Comparison of ENCODE assay signal across 9 cellular contexts in genomic region chr10:16986406-16987128, GRCh38.
DNase-seq lines count a peak whose midpoint lies in the region; TF ChIP-seq lines count a peak whose summit lies in the region.
"Had no signal": no experiment of that assay in that cellular context is flagged by ENCODE, and none has a peak within 500 bp of the region (broad histone marks: within the 10 kb centered on the region; RNA-seq: fewer than 3 reads in every experiment).

No MANE protein-coding gene starts in this region.

- no peaks in the 10 kb centered on the region for H3K27me3 ChIP-seq in iPS-20b (ENCODE audit: insufficient read depth, low read length)
- no peaks in the 10 kb centered on the region for H3K27me3 ChIP-seq in stomach

- DNase-seq in HCEC 1CT (peak; percentile 91), cardiac fibroblast (ENCODE audit: low read depth in 2 of 2) (peak; percentile 63 to 88), stomach (no peak), T-helper 2 cell (no peak), G401 (ENCODE audit: low spot score) (no peak), NCI-H2171 (lab: John Stamatoyannopoulos, UW) (no peak)
- no peak for DNase-seq in activated CD8-positive, alpha-beta memory T cell treated with anti-CD3 and anti-CD28 coated beads, Interleukin-2, amount 50 U/mL, for 48 hours
- DNase-seq: MV-4-11 had no signal

- TF ChIP-seq EP300 in stomach (IDR thresholded peaks at IDR 0.05), result no peak

- no peak for TF ChIP-seq CTCF in cardiac fibroblast (IDR thresholded peaks at IDR 0.05; ENCODE audit: low read depth, low read length)
- no peak for TF ChIP-seq CTCF in stomach (IDR thresholded peaks at IDR 0.05)

- TF ChIP-seq POLR2A in stomach (IDR thresholded peaks at IDR 0.05), result no peak

- H3K36me3 ChIP-seq in iPS-20b (ENCODE audit: insufficient read depth, low read depth, low read length) (no peaks in the 10 kb centered on the region), stomach (no peaks in the 10 kb centered on the region)

- peaks cover 8% of the 10 kb centered on the region; the same call in 1 of the 2 replicates for H3K4me1 ChIP-seq in iPS-20b (ENCODE audit: insufficient read depth, low read length)
- H3K4me1 ChIP-seq in stomach, result peaks cover 3 to 22% (median 13%) of the 10 kb centered on the region in 4 donors

- in situ Hi-C loops in G401 (cut with HindIII; ENCODE audit: low sequenced_read_pairs), result no loop called here

- WGBS in stomach, 5 donors, result 23 to 47% (median 40%) methylated on average over 10 of the region's 10 CpGs

- H3K9ac ChIP-seq in iPS-20b (ENCODE audit: low read depth, low read length), result peak overlapping the region; percentile 49; the same call in 1 of the 2 replicates

- H3K4me3 ChIP-seq in cardiac fibroblast (replicated peaks in 1 of 2; ENCODE audit: low read depth in 2 of 2, low read length in 2 of 2), result no peak overlapping the region
- H3K4me3 ChIP-seq in iPS-20b (ENCODE audit: low read length), result peak overlapping the region; percentile 23; the same call in 1 of the 2 replicates
- H3K4me3 ChIP-seq in stomach, result no peak overlapping the region

- intact Hi-C loops in stomach (cut with DNase I; ENCODE audit: low total_unique reads), result no loop called here

- no peaks in the 10 kb centered on the region for H3K9me3 ChIP-seq in iPS-20b (ENCODE audit: insufficient read depth, low read depth, low read length)
- no peaks in the 10 kb centered on the region for H3K9me3 ChIP-seq in stomach

- no peak overlapping the region for H3K27ac ChIP-seq in iPS-20b (ENCODE audit: low read length)
- H3K27ac ChIP-seq in stomach, result peak overlapping the region; percentile 41 to 76 (median 63)

Comparison
In these comparisons a context has a peak if more than half of its experiments do, and no peak if none do; other contexts are left out.
1. DNase-seq: peak in HCEC 1CT (single experiment) and cardiac fibroblast (2 of 2); none in stomach (single experiment), T-helper 2 cell (0 of 5), G401 (single experiment), activated CD8-positive, alpha-beta memory T cell treated with anti-CD3 and anti-CD28 coated beads, Interleukin-2, amount 50 U/mL, for 48 hours (single experiment) and NCI-H2171 (single experiment).